ENCODE assay signal across 20 cellular contexts in genomic region chr10:77922551-77923179, GRCh38. TPM values are rescaled to one million over a fixed set of nuclear protein-coding genes. Genes with fewer than 3 reads are reported as not detected.
A peak's percentile ranks its signal among the peaks of the same experiment; 100 is the strongest.
DNase-seq lines count a peak whose midpoint lies in the region; ATAC-seq and TF ChIP-seq lines count a peak whose summit lies in the region.
"Had no signal": no experiment of that assay in that cellular context is flagged by ENCODE, and none has a peak within 500 bp of the region (broad histone marks: within the 10 kb centered on the region; RNA-seq: fewer than 3 reads in every experiment).

No MANE protein-coding gene starts in this region.

- H3K4me1 Mint-ChIP-seq in endodermal cell (peaks cover 38% of the 10 kb centered on the region), nephron progenitor cell (peaks cover 76% of the 10 kb centered on the region)
- peaks cover 6% of the 10 kb centered on the region for H3K4me1 Mint-ChIP-seq in activated T-cell treated with anti-CD3 and anti-CD28 coated beads, Interleukin-2, amount 50 U/mL, for 72 hours (ENCODE audit: low read depth)

- no peak for TF ChIP-seq POLR2A in IMR-90 (IDR thresholded peaks at IDR 0.05; ENCODE audit: low read depth, low read length)

- H3K4me1 ChIP-seq in IMR-90 (ENCODE audit: control insufficient read depth, insufficient read depth, low read length) (peaks cover 20% of the 10 kb centered on the region), RWPE2 (ENCODE audit: insufficient read depth, poor library complexity, severe bottlenecking) (peaks cover 34% of the 10 kb centered on the region), endodermal cell (ENCODE audit: control insufficient read depth, insufficient read depth, low read length) (peaks cover 9% of the 10 kb centered on the region), neuronal stem cell (ENCODE audit: control insufficient read depth in 2 of 2, insufficient read depth in 1 of 2, low read depth in 1 of 2, low read length in 2 of 2) (peaks cover 11 to 18% of the 10 kb centered on the region in 2 donors)

- H3K27me3 Mint-ChIP-seq in endodermal cell (ENCODE audit: insufficient read depth), result peaks cover under 1% of the 10 kb centered on the region
- peaks cover 4% of the 10 kb centered on the region for H3K27me3 Mint-ChIP-seq in nephron progenitor cell (ENCODE audit: low read depth, poor library complexity)
- H3K27me3 Mint-ChIP-seq in activated T-cell treated with anti-CD3 and anti-CD28 coated beads, Interleukin-2, amount 50 U/mL, for 72 hours (ENCODE audit: low read depth), result peaks cover 21% of the 10 kb centered on the region

- H2BK12ac ChIP-seq in neuronal stem cell (ENCODE audit: low read length), result no peak overlapping the region

- no peak for TF ChIP-seq RAD21 in IMR-90 (IDR thresholded peaks at IDR 0.05; ENCODE audit: low read length)

- H3K9me1 ChIP-seq in IMR-90 (ENCODE audit: insufficient read depth, low read length), result peaks cover 39% of the 10 kb centered on the region

- H3K14ac ChIP-seq in IMR-90 (replicated peaks; ENCODE audit: low read depth, low read length) (no peak overlapping the region), neuronal stem cell (ENCODE audit: low read length) (no peak overlapping the region)

- no peak overlapping the region for H3K27ac ChIP-seq in IMR-90 (ENCODE audit: insufficient read depth, low read length)
- peak overlapping the region; percentile 57 for H3K27ac ChIP-seq in RWPE2 (ENCODE audit: poor library complexity, severe bottlenecking)
- no peak overlapping the region for H3K27ac ChIP-seq in endodermal cell (ENCODE audit: low read depth, low read length)
- no peak overlapping the region for H3K27ac ChIP-seq in neuronal stem cell (replicated peaks; ENCODE audit: low read length)
- H3K27ac ChIP-seq: BLaER1, HL-60 had no signal

- H3K4me3 Mint-ChIP-seq in endodermal cell, result no peak overlapping the region
- H3K4me3 Mint-ChIP-seq in nephron progenitor cell, result no peak overlapping the region
- H3K4me3 Mint-ChIP-seq in activated T-cell treated with anti-CD3 and anti-CD28 coated beads, Interleukin-2, amount 50 U/mL, for 72 hours, result no peak overlapping the region
- H3K4me3 Mint-ChIP-seq: CD8-positive, alpha-beta T cell; IgD-negative memory B cell had no signal

- H2AFZ ChIP-seq in IMR-90 (replicated peaks; ENCODE audit: low read length, poor library complexity), result no peak overlapping the region
- H2AFZ ChIP-seq in neuronal stem cell (ENCODE audit: low read length), result no peak overlapping the region

- DNase-seq in IMR-90, result no peak
- DNase-seq in RWPE2 (ENCODE audit: low spot score), result no peak
- no peak for DNase-seq in endodermal cell
- DNase-seq in neuronal stem cell (ENCODE audit: low spot score), result no peak
- DNase-seq in nephron progenitor cell, result no peak
- no peak for DNase-seq in glomerular visceral epithelial cell (ENCODE audit: extremely low spot score)
- DNase-seq in activated T-cell treated with anti-CD3 and anti-CD28 coated beads, Interleukin-2, amount 50 U/mL, for 72 hours, result no peak
- DNase-seq: CD8-positive, alpha-beta T cell; DMS53; Kasumi-1; NCI-H1105; NCI-H1694 treated with DMSO at 0.1 percent for 48 hours; NCI-H510A; NCI-H774; RPMI8226 had no signal

- POLR2A ChIA-PET in IMR-90 (lab: Charles Lee; ENCODE audit: unreplicated experiment), result no interaction called here

- H3K23ac ChIP-seq in IMR-90 (ENCODE audit: low read depth, low read length) (no peak overlapping the region), neuronal stem cell (ENCODE audit: low read depth, low read length, poor library complexity) (peak overlapping the region; percentile 1)

- CTCF ChIA-PET in IMR-90 (lab: Yijun Ruan, JAX), result no interaction called here

- H3K27ac Mint-ChIP-seq in endodermal cell (peak overlapping the region; percentile 48), nephron progenitor cell (no peak overlapping the region)
- no peak overlapping the region for H3K27ac Mint-ChIP-seq in activated T-cell treated with anti-CD3 and anti-CD28 coated beads, Interleukin-2, amount 50 U/mL, for 72 hours
- H3K27ac Mint-ChIP-seq: CD8-positive, alpha-beta T cell; IgD-negative memory B cell had no signal

- H2BK20ac ChIP-seq in IMR-90 (ENCODE audit: low read depth, low read length), result no peak overlapping the region

- in situ Hi-C loops in IMR-90 (cut with MboI; ENCODE audit: low sequenced_read_pairs), result no loop called here

- no peak overlapping the region for H3K56ac ChIP-seq in IMR-90 (ENCODE audit: extremely low read depth, insufficient read depth, low read length)

- no peak overlapping the region for H2BK5ac ChIP-seq in IMR-90 (ENCODE audit: low read depth, low read length, poor library complexity, severe bottlenecking)
- no peak overlapping the region for H2BK5ac ChIP-seq in neuronal stem cell (ENCODE audit: low read length)

- H2AK9ac ChIP-seq in IMR-90 (replicated peaks; ENCODE audit: low read depth, low read length, poor library complexity), result peak overlapping the region; percentile 6

- no peaks in the 10 kb centered on the region for H3K9me3 Mint-ChIP-seq in endodermal cell
- no peaks in the 10 kb centered on the region for H3K9me3 Mint-ChIP-seq in nephron progenitor cell
- H3K9me3 Mint-ChIP-seq in activated T-cell treated with anti-CD3 and anti-CD28 coated beads, Interleukin-2, amount 50 U/mL, for 72 hours, result no peaks in the 10 kb centered on the region
- H3K9me3 Mint-ChIP-seq: CD8-positive, alpha-beta T cell had no signal

- TF ChIP-seq CTCF in IMR-90 (conservative IDR thresholded peaks at IDR 0.05; ENCODE audit: low read depth, low read length) (no peak), RWPE2 (IDR thresholded peaks at IDR 0.05; ENCODE audit: poor library complexity, severe bottlenecking) (no peak), endodermal cell (conservative IDR thresholded peaks at IDR 0.05) (no peak), nephron progenitor cell (IDR thresholded peaks at IDR 0.05) (no peak)

- WGBS in IMR-90 (ENCODE audit: extremely low coverage in 2 of 2, insufficient read length in 1 of 2), 2 experiments, result 44% methylated on average over 2 of the region's 8 CpGs; no CpG with 5 or more reads in 1 of the 2 experiments
- 86 to 92% methylated on average over 4 to 8 of the region's 8 CpGs for WGBS in endodermal cell (ENCODE audit: insufficient coverage in 1 of 2, insufficient read length in 1 of 2), 2 experiments
- WGBS in neuronal stem cell (ENCODE audit: extremely low coverage in 2 of 2, insufficient read length in 2 of 2, insufficient replicate concordance in 1 of 2), 2 donors, result no CpG with 5 or more reads among the region's 8 CpGs

- H3K18ac ChIP-seq in IMR-90 (ENCODE audit: low read depth, low read length) (no peak overlapping the region), neuronal stem cell (ENCODE audit: low read length) (peak overlapping the region; percentile 15)

- BruUV-seq in IMR-90 (replicated peaks; lab: Mats Ljungman, UMichigan), result no TSS peak

- H4K91ac ChIP-seq in IMR-90 (ENCODE audit: insufficient read depth, low read depth, low read length), result no peak overlapping the region
- no peak overlapping the region for H4K91ac ChIP-seq in neuronal stem cell (ENCODE audit: low read depth, low read length, poor library complexity)

- H2BK120ac ChIP-seq in IMR-90 (ENCODE audit: low read depth, low read length) (no peak overlapping the region), neuronal stem cell (ENCODE audit: low read depth, low read length) (no peak overlapping the region)

- no peak overlapping the region for H3K4me2 ChIP-seq in IMR-90 (ENCODE audit: low read depth, low read length)
- no peak overlapping the region for H3K4me2 ChIP-seq in neuronal stem cell (ENCODE audit: insufficient read depth, low read length, poor library complexity, severe bottlenecking)
- H3K4me2 ChIP-seq: BLaER1 had no signal

- H3K9ac ChIP-seq in IMR-90 (ENCODE audit: low read depth, low read length) (no peak overlapping the region), endodermal cell (ENCODE audit: extremely low read depth, low read length, poor library complexity, severe bottlenecking) (no peak overlapping the region), neuronal stem cell (ENCODE audit: low read depth, low read length, poor library complexity) (no peak overlapping the region)
- H3K9ac ChIP-seq: BLaER1 had no signal

- H3K36me3 ChIP-seq in IMR-90 (ENCODE audit: control insufficient read depth, insufficient read depth, low read length), result no peaks in the 10 kb centered on the region
- peaks cover 28% of the 10 kb centered on the region for H3K36me3 ChIP-seq in RWPE2 (ENCODE audit: low read depth)
- H3K36me3 ChIP-seq in endodermal cell (ENCODE audit: control insufficient read depth, insufficient read depth, low read length), result peaks cover 8% of the 10 kb centered on the region
- peaks cover 4 to 18% of the 10 kb centered on the region in 2 donors for H3K36me3 ChIP-seq in neuronal stem cell (replicated peaks in 1 of 2; ENCODE audit: control insufficient read depth in 2 of 2, insufficient read depth in 2 of 2, low read length in 2 of 2)
- H3K36me3 ChIP-seq: BLaER1, HAP-1 had no signal

- no peak overlapping the region for H2AK5ac ChIP-seq in IMR-90 (ENCODE audit: low read depth, low read length)
- no peak overlapping the region for H2AK5ac ChIP-seq in neuronal stem cell (ENCODE audit: low read depth, low read length)

- intact Hi-C loops in IMR-90 (cut with micrococcal nuclease), result loop anchor here (10.0 kb wide), 1 partner anchor 102 kb away; the partner anchor contains the start of gene POLR3A

- H3K4me3 ChIP-seq in IMR-90 (ENCODE audit: insufficient read depth, low read depth, low read length) (no peak overlapping the region), RWPE2 (ENCODE audit: severe bottlenecking) (no peak overlapping the region), endodermal cell (ENCODE audit: low read length) (no peak overlapping the region), neuronal stem cell (ENCODE audit: low read length in 2 of 2) (peak overlapping the region in 1 of 2 donors; percentile 33)
- H3K4me3 ChIP-seq: BLaER1, HAP-1 had no signal

- H3K79me1 ChIP-seq in IMR-90 (ENCODE audit: low read depth in 1 of 2, low read length in 2 of 2) (peaks cover 26 to 83% of the 10 kb centered on the region in 2 experiments), neuronal stem cell (ENCODE audit: low read depth, low read length) (peaks cover 20% of the 10 kb centered on the region)

- peaks cover 75% of the 10 kb centered on the region for H4K20me1 ChIP-seq in IMR-90 (ENCODE audit: insufficient read depth, low read length)

- H3K4ac ChIP-seq in IMR-90 (ENCODE audit: low read depth, low read length) (no peak overlapping the region), neuronal stem cell (ENCODE audit: low read length) (no peak overlapping the region)

- H3K36me3 Mint-ChIP-seq in endodermal cell (ENCODE audit: low read depth) (peaks cover 15% of the 10 kb centered on the region), nephron progenitor cell (ENCODE audit: low read depth) (peaks cover 14% of the 10 kb centered on the region)
- H3K36me3 Mint-ChIP-seq in activated T-cell treated with anti-CD3 and anti-CD28 coated beads, Interleukin-2, amount 50 U/mL, for 72 hours (ENCODE audit: insufficient read depth in 2 of 2), result no peaks in the 10 kb centered on the region
- H3K36me3 Mint-ChIP-seq: CD8-positive, alpha-beta T cell; IgD-negative memory B cell had no signal

- H2BK15ac ChIP-seq in IMR-90 (ENCODE audit: low read depth, low read length) (no peak overlapping the region), neuronal stem cell (ENCODE audit: low read length) (no peak overlapping the region)

- no peak overlapping the region for H4K5ac ChIP-seq in IMR-90 (ENCODE audit: low read depth, low read length)

- dilution Hi-C loops in IMR-90 (cut with HindIII; ENCODE audit: low sequenced_read_pairs, unreplicated experiment), result no loop called here

- H4K8ac ChIP-seq in IMR-90 (ENCODE audit: low read depth in 2 of 2, low read length in 2 of 2) (no peak overlapping the region), neuronal stem cell (ENCODE audit: low read depth, low read length) (no peak overlapping the region)

- ATAC-seq in IMR-90 (ENCODE audit: low read depth) (no peak), RWPE2 (ENCODE audit: low read depth) (no peak), HG03039 (IDR thresholded peaks at IDR 0.05; ENCODE audit: unreplicated experiment) (no peak)
- ATAC-seq in activated T-cell treated with anti-CD3 and anti-CD28 coated beads, Interleukin-2, amount 50 U/mL, for 72 hours (replicated peaks in 1 of 2), result no peak
- ATAC-seq: CD8-positive, alpha-beta T cell had no signal

- H3K9me3 ChIP-seq in IMR-90 (ENCODE audit: control insufficient read depth, insufficient read depth, low read length) (no peaks in the 10 kb centered on the region), RWPE2 (ENCODE audit: severe bottlenecking) (no peaks in the 10 kb centered on the region), endodermal cell (ENCODE audit: control insufficient read depth, low read length) (no peaks in the 10 kb centered on the region), neuronal stem cell (replicated peaks in 1 of 2; ENCODE audit: control insufficient read depth in 2 of 2, insufficient read depth in 1 of 2, low read depth in 1 of 2, low read length in 2 of 2) (peaks cover 0 to 3% of the 10 kb centered on the region in 2 donors)
- H3K9me3 ChIP-seq: BLaER1, HAP-1 had no signal

- H3K27me3 ChIP-seq in IMR-90 (ENCODE audit: control insufficient read depth, insufficient read depth, low read length) (no peaks in the 10 kb centered on the region), RWPE2 (ENCODE audit: insufficient read depth, poor library complexity, severe bottlenecking) (no peaks in the 10 kb centered on the region), endodermal cell (ENCODE audit: control insufficient read depth, insufficient read depth, low read length, poor library complexity, severe bottlenecking) (peaks cover 2% of the 10 kb centered on the region), neuronal stem cell (ENCODE audit: control insufficient read depth in 3 of 3, insufficient read depth in 3 of 3, low read depth in 1 of 3, low read length in 3 of 3) (peaks cover 0 to 2% (median 0%) of the 10 kb centered on the region in 3 experiments)

RNA-seq across cellular contexts. Expression of gene DLG5, which starts 3.9 kb away (rescaled TPM):
- total RNA-seq in IMR-90 (2012; rRNA removed), result 12.7 and 14.7 TPM in 2 replicates
- 28.6 and 28.7 TPM in 2 replicates for polyA plus RNA-seq in IMR-90 (2012; rRNA removed)
- polyA plus RNA-seq in IMR-90 (2012; cell fraction: cytosol; rRNA removed), result 20.6 and 27.7 TPM in 2 replicates
- polyA plus RNA-seq in IMR-90 (2012; cell fraction: nucleus; rRNA removed; ENCODE audit: low replicate concordance), result 59.2 and 67.7 TPM in 2 replicates
- 10 to 100 TPM; 79.4 to 83.4 TPM for total RNA-seq in endodermal cell
- 55.8 TPM for polyA plus RNA-seq in endodermal cell (2013, experiment 1 of 2)
- 53.5 TPM for polyA plus RNA-seq in endodermal cell (2013, experiment 2 of 2)
- 35.6 TPM for polyA plus RNA-seq in neuronal stem cell (2013, experiment 1 of 2)
- 35.2 TPM for polyA plus RNA-seq in neuronal stem cell (2013, experiment 2 of 2)
- 1 to 10 TPM; 3.2 to 6.5 TPM for total RNA-seq in activated T-cell treated with anti-CD3 and anti-CD28 coated beads, Interleukin-2, amount 50 U/mL, for 72 hours
